1 cellular context compared by ENCODE assay signal in the genomic region with DNA sequence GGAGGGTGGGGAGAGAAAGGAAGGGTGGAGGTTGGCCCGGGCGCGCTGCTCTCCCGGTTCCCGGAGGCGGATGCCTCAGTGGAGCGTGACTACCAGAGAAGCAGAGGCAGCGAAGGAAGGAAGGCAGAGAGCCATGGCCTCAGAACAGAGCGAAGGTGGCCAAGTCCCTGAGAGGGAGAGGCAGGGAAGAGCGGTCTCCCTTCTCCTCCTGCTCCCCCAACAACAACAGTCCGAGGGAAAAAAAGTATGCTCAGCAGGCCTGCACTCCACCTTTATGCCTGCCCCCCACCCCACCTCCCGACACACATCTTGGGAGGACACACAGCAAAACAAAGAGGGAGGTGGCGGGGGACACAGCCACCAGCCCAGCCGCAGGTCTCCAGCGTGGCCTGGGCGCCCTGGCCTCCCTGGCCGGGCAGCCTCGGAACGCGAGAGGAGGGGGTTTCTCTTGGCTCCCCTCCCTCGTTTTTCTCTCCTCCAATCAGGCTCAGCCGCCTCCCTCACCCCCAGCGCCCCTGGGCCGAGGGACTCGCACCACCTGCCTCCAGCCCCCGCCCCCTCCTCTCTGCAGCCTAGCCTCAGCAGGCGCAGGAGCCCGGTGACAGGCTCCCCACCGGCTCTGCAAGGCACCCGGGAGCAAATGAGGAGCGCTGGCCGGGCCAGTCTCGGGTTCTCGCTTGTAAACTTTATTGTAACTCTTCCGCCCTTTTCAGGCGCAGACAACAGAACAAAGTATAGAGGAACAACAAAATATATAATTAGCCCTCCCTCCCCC.
TF ChIP-seq lines count a peak whose summit lies in the region.

No MANE protein-coding gene starts in this region.

TF ChIP-seq in endothelial cell of umbilical vein, 7 proteins besides CTCF, POLR2A, EP300 and RAD21:
- TF ChIP-seq, protein P1, sequence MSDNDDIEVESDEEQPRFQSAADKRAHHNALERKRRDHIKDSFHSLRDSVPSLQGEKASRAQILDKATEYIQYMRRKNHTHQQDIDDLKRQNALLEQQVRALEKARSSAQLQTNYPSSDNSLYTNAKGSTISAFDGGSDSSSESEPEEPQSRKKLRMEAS (IDR thresholded peaks at IDR 0.05; ENCODE audit: insufficient read depth, insufficient read length), result no peak
- TF ChIP-seq MYC (IDR thresholded peaks at IDR 0.05; ENCODE audit: low read depth, low read length) (no peak), JUN (IDR thresholded peaks at IDR 0.05; ENCODE audit: borderline replicate concordance, insufficient read depth, insufficient read length, low read depth) (no peak), POLR2AphosphoS5 (IDR thresholded peaks at IDR 0.05; ENCODE audit: insufficient read depth, low read depth, low read length) (no peak), EZH2 (IDR thresholded peaks at IDR 0.05; ENCODE audit: borderline replicate concordance, low read depth, low read length, severe bottlenecking) (no peak), GATA2 (IDR thresholded peaks at IDR 0.05; ENCODE audit: insufficient read depth, insufficient read length, low read depth, low read length) (no peak), FOS (IDR thresholded peaks at IDR 0.05; ENCODE audit: borderline replicate concordance, insufficient read depth, low read length) (no peak)
TF ChIP-seq in endothelial cell of umbilical vein: peak in this region for 0.
